9 cellular contexts compared by ENCODE assay signal in genomic region chr1:179079113-179079761, GRCh38. TPM values are rescaled to one million over a fixed set of nuclear protein-coding genes. Genes with fewer than 3 reads are reported as not detected.
DNase-seq lines count a peak whose midpoint lies in the region; ATAC-seq and TF ChIP-seq lines count a peak whose summit lies in the region.
"Had no signal": no experiment of that assay in that cellular context is flagged by ENCODE, and none has a peak within 500 bp of the region (broad histone marks: within the 10 kb centered on the region; RNA-seq: fewer than 3 reads in every experiment).

No MANE protein-coding gene starts in this region.

- no peaks in the 10 kb centered on the region for H3K9me3 Mint-ChIP-seq in activated T-cell treated with anti-CD3 and anti-CD28 coated beads, Interleukin-2, amount 50 U/mL, for 72 hours

- H3K4me2 ChIP-seq in OCI-LY3 (ENCODE audit: low read length) = no peak overlapping the region
- H3K4me2 ChIP-seq: BLaER1 treated with 17β-estradiol and CSF1 and Interleukin-3, amounts not matched to agents 10 nM and 100 nM had no signal

- H4K20me1 ChIP-seq in OCI-LY3 (ENCODE audit: insufficient read depth, low read length) = peaks cover 5% of the 10 kb centered on the region; the same call in 1 of the 2 replicates

- no peaks in the 10 kb centered on the region for H3K27me3 Mint-ChIP-seq in activated T-cell treated with anti-CD3 and anti-CD28 coated beads, Interleukin-2, amount 50 U/mL, for 72 hours (ENCODE audit: low read depth)

- ATAC-seq in activated T-cell treated with anti-CD3 and anti-CD28 coated beads, Interleukin-2, amount 50 U/mL, for 72 hours (replicated peaks in 1 of 2) = peak; percentile 10 to 16
- peak; percentile 49 for ATAC-seq in omental fat pad (ENCODE audit: low FRiP score)
- no peak for ATAC-seq in GM19463 (IDR thresholded peaks at IDR 0.05; ENCODE audit: unreplicated experiment)

- no peaks in the 10 kb centered on the region for H3K9me3 ChIP-seq in OCI-LY3 (ENCODE audit: insufficient read depth, low read length)
- H3K9me3 ChIP-seq: BLaER1 treated with 17β-estradiol and CSF1 and Interleukin-3, amounts not matched to agents 10 nM and 100 nM had no signal

- no peak overlapping the region for H3K4me3 ChIP-seq in OCI-LY3 (ENCODE audit: low read length)
- H3K4me3 ChIP-seq in foreskin fibroblast (ENCODE audit: low read depth in 1 of 2, low read length in 2 of 2) = no peak overlapping the region
- H3K4me3 ChIP-seq: BLaER1 treated with 17β-estradiol and CSF1 and Interleukin-3, amounts not matched to agents 10 nM and 100 nM had no signal

- H3K79me2 ChIP-seq in OCI-LY3 (ENCODE audit: low read length) = peaks cover 30% of the 10 kb centered on the region

- peak; percentile 22 for DNase-seq in activated CD4-positive, CD25-positive, alpha-beta regulatory T cell treated with anti-CD3 and anti-CD28 coated beads, Interleukin-2, amount 50 U/mL, for 16 hours (ENCODE audit: low read depth, low spot score)
- no peak for DNase-seq in activated CD4-positive, CD25-positive, alpha-beta regulatory T cell treated with anti-CD3 and anti-CD28 coated beads, Interleukin-2, amount 50 U/mL, for 72 hours
- DNase-seq in Kasumi-1 (lab: John Stamatoyannopoulos, UW) (peak; percentile 93), foreskin fibroblast (peak; percentile 62 to 83), omental fat pad (ENCODE audit: low spot score) (no peak)
- DNase-seq in activated T-cell treated with anti-CD3 and anti-CD28 coated beads, Interleukin-2, amount 50 U/mL, for 72 hours = peak; percentile 45 to 51

- peaks cover 6% of the 10 kb centered on the region for H3K36me3 ChIP-seq in OCI-LY3 (replicated peaks; ENCODE audit: low read depth, low read length)

- no peak overlapping the region for H3K4me3 Mint-ChIP-seq in activated T-cell treated with anti-CD3 and anti-CD28 coated beads, Interleukin-2, amount 50 U/mL, for 72 hours

- peaks cover 0 to 3% of the 10 kb centered on the region in 2 donors for H3K36me3 Mint-ChIP-seq in activated T-cell treated with anti-CD3 and anti-CD28 coated beads, Interleukin-2, amount 50 U/mL, for 72 hours (ENCODE audit: insufficient read depth in 2 of 2)

- no peak overlapping the region for H3K27ac Mint-ChIP-seq in activated T-cell treated with anti-CD3 and anti-CD28 coated beads, Interleukin-2, amount 50 U/mL, for 72 hours

- H3K27me3 ChIP-seq in OCI-LY3 (ENCODE audit: low read depth, low read length) = no peaks in the 10 kb centered on the region
- H3K27me3 ChIP-seq: BLaER1 treated with 17β-estradiol and CSF1 and Interleukin-3, amounts not matched to agents 10 nM and 100 nM had no signal

- H3K9ac ChIP-seq in OCI-LY3 (ENCODE audit: low read length) = no peak overlapping the region
- H3K9ac ChIP-seq: BLaER1 treated with 17β-estradiol and CSF1 and Interleukin-3, amounts not matched to agents 10 nM and 100 nM had no signal

- H2AFZ ChIP-seq in OCI-LY3 (ENCODE audit: low read depth, low read length) = no peak overlapping the region

- H3K27ac ChIP-seq in OCI-LY3 (ENCODE audit: low read length) = no peak overlapping the region
- H3K27ac ChIP-seq: BLaER1 treated with 17β-estradiol and CSF1 and Interleukin-3, amounts not matched to agents 10 nM and 100 nM had no signal

- TF ChIP-seq CTCF in OCI-LY3 (IDR thresholded peaks at IDR 0.05; ENCODE audit: low read depth, low read length) (peak; percentile 85), foreskin fibroblast (IDR thresholded peaks at IDR 0.05; ENCODE audit: low read depth, low read length) (peak; percentile 66), omental fat pad (IDR thresholded peaks at IDR 0.05) (no peak)

- H3K4me1 ChIP-seq in OCI-LY3 (ENCODE audit: low read length) = peaks cover 19% of the 10 kb centered on the region

- peaks cover 19% of the 10 kb centered on the region for H3K4me1 Mint-ChIP-seq in activated T-cell treated with anti-CD3 and anti-CD28 coated beads, Interleukin-2, amount 50 U/mL, for 72 hours (ENCODE audit: low read depth)

RNA-seq across cellular contexts. Expression of gene TOR3A, which starts 2.6 kb away (rescaled TPM):
- total RNA-seq in activated T-cell treated with anti-CD3 and anti-CD28 coated beads, Interleukin-2, amount 50 U/mL, for 72 hours = 10 to 100 TPM; 34.0 to 38.9 TPM
- total RNA-seq in omental fat pad = 10 to 100 TPM; 26.9 to 44.7 (median 33.7) TPM

RNA-seq across cellular contexts. Expression of gene FAM20B, which starts 53.5 kb away (rescaled TPM):
- total RNA-seq in activated T-cell treated with anti-CD3 and anti-CD28 coated beads, Interleukin-2, amount 50 U/mL, for 72 hours = 10 to 100 TPM; 30.3 to 33.6 TPM
- total RNA-seq in omental fat pad = 10 to 100 TPM; 27.6 to 37.0 (median 35.0) TPM

Comparison
In these comparisons a context has a peak if more than half of its experiments do, and no peak if none do; other contexts are left out.
1. DNase-seq: peak in activated CD4-positive, CD25-positive, alpha-beta regulatory T cell treated with anti-CD3 and anti-CD28 coated beads, Interleukin-2, amount 50 U/mL, for 16 hours (single experiment), Kasumi-1 (2 of 2), activated T-cell treated with anti-CD3 and anti-CD28 coated beads, Interleukin-2, amount 50 U/mL, for 72 hours (2 of 2) and foreskin fibroblast (2 of 2); none in activated CD4-positive, CD25-positive, alpha-beta regulatory T cell treated with anti-CD3 and anti-CD28 coated beads, Interleukin-2, amount 50 U/mL, for 72 hours (single experiment) and omental fat pad (single experiment).
2. CTCF ChIP-seq: peak in OCI-LY3 (single experiment) and foreskin fibroblast (single experiment); none in omental fat pad (0 of 3).